8 cellular contexts compared by ENCODE assay signal in the genomic region with DNA sequence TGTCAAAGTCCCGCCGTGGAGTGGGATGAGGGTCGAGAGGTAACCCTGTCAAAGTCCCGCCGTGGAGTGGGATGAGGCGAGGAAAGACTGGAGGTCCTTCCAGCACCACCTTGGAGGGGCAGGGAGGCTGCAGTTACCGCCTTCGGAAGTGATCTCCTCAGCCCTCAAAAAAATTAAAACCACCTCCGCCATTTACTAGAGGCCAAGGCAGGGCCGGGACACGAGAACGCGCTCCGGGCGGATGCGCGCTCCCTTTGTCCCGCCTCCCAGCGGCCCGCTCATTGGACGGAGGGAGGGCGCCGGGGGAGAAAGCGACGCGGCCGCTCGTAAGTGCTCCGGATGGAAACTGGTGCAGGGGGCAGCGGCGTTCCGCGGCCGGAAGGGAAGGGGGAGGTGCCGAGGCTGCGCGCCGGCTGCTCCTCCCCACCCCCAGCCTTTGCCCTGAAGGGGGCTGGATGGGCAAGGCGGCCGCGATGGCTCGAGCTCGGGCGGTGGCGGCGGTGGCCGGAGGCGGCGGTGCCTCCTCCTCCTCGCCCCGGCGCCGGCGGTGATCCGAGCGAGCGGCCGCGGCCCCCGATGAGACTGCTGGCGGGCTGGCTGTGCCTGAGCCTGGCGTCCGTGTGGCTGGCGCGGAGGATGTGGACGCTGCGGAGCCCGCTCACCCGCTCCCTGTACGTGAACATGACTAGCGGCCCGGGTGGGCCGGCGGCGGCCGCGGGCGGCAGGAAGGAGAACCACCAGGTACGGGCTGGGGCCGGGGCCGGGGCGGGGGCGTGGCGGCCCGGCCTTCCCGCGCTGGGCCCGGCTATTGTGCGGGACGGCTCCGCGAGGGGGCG. TPM values are rescaled to one million over a fixed set of nuclear protein-coding genes. Genes with fewer than 3 reads are reported as not detected.
DNase-seq lines count a peak whose midpoint lies in the region; ATAC-seq, FAIRE-seq and TF ChIP-seq lines count a peak whose summit lies in the region.

TSS of gene METTL9 (plus strand) at position 420 of the 836 bp plus-strand sequence. CDS start at position 577, 157 bp downstream.

- peak within 1 kb of the TSS; percentile 83 for H2AFZ ChIP-seq in ACC112 (ENCODE audit: low read length, unreplicated experiment)
- H2AFZ ChIP-seq in smooth muscle cell (ENCODE audit: low read depth): peak within 1 kb of the TSS; percentile 98

- peaks cover 4% of the 10 kb centered on the region for H3F3A ChIP-seq in smooth muscle cell (ENCODE audit: low read depth)

- peaks cover 38% of the 10 kb centered on the region for H3K4me1 ChIP-seq in ACC112 (ENCODE audit: control insufficient read depth, insufficient read depth, low read length, unreplicated experiment)
- H3K4me1 ChIP-seq in smooth muscle cell (ENCODE audit: low read depth): peaks cover 16% of the 10 kb centered on the region

- TF ChIP-seq CTCF in WI38 (IDR thresholded peaks at IDR 0.05; ENCODE audit: low read depth, low read length): no peak
- TF ChIP-seq CTCF in bronchial epithelial cell (IDR thresholded peaks at IDR 0.05; ENCODE audit: insufficient read depth, low read length, severe bottlenecking): no peak
- no peak for TF ChIP-seq CTCF in smooth muscle cell (IDR thresholded peaks at IDR 0.05; ENCODE audit: borderline replicate concordance, insufficient read depth, poor library complexity, severe bottlenecking)

- peak within 1 kb of the TSS; percentile 99 for H3K4me2 ChIP-seq in smooth muscle cell

- no peaks in the 10 kb centered on the region for H3K9me3 ChIP-seq in smooth muscle cell (replicated peaks; ENCODE audit: low read depth)

- H3K27ac ChIP-seq in ACC112 (ENCODE audit: low read depth, low read length): peak within 1 kb of the TSS; percentile 77
- peak within 1 kb of the TSS; percentile 89 for H3K27ac ChIP-seq in smooth muscle cell (ENCODE audit: low read depth)

- H3K36me3 ChIP-seq in ACC112 (ENCODE audit: insufficient read depth, low read length) (no peaks in the 10 kb centered on the region), bronchial epithelial cell (ENCODE audit: control insufficient read depth, insufficient read depth, low read length) (no peaks in the 10 kb centered on the region), smooth muscle cell (ENCODE audit: low read depth) (no peaks in the 10 kb centered on the region)

- DNase-seq in NCI-H2196 treated with DMSO at 0.1 percent for 48 hours (lab: John Stamatoyannopoulos, UW; ENCODE audit: unreplicated experiment) (peak; percentile 83), bronchial epithelial cell (ENCODE audit: low read depth) (peak; percentile 80), iPS-NIHi11 (ENCODE audit: low spot score) (peak; percentile 95), smooth muscle cell (lab: John Stamatoyannopoulos, UW; ENCODE audit: unreplicated experiment) (peak; percentile 79)

- peaks cover 42% of the 10 kb centered on the region for H4K20me1 ChIP-seq in smooth muscle cell (ENCODE audit: low read depth)

- no peak for FAIRE-seq in bronchial epithelial cell (lab: Jason Lieb, UNC)

- peaks cover 50% of the 10 kb centered on the region for H3K79me2 ChIP-seq in ACC112 (ENCODE audit: control insufficient read depth, insufficient read depth, low read length, unreplicated experiment)
- H3K79me2 ChIP-seq in smooth muscle cell (ENCODE audit: low read depth): peaks cover 45% of the 10 kb centered on the region

- peak; percentile 74 for ATAC-seq in GM18870 (IDR thresholded peaks at IDR 0.05; ENCODE audit: unreplicated experiment)
- ATAC-seq in HG03135 (IDR thresholded peaks at IDR 0.05; ENCODE audit: unreplicated experiment): peak; percentile 90

- 1% methylated on average over 65 of the region's 93 CpGs for WGBS in smooth muscle cell (ENCODE audit: low lambda C conversion rate)

- no peaks in the 10 kb centered on the region for H3K27me3 ChIP-seq in ACC112 (ENCODE audit: insufficient read depth, low read length)
- H3K27me3 ChIP-seq in bronchial epithelial cell (ENCODE audit: control insufficient read depth, insufficient read depth, low read length): no peaks in the 10 kb centered on the region
- H3K27me3 ChIP-seq in smooth muscle cell (ENCODE audit: low read depth): no peaks in the 10 kb centered on the region

- peak within 1 kb of the TSS; percentile 91 for H3K9ac ChIP-seq in smooth muscle cell (ENCODE audit: low read depth)

- peak within 1 kb of the TSS; percentile 90 for H3K4me3 ChIP-seq in ACC112 (ENCODE audit: low read depth, low read length)
- H3K4me3 ChIP-seq in WI38 (ENCODE audit: low read depth, low read length): peak within 1 kb of the TSS; percentile 91
- H3K4me3 ChIP-seq in bronchial epithelial cell (ENCODE audit: low read depth, low read length): peak within 1 kb of the TSS; percentile 88
- peak within 1 kb of the TSS; percentile 98 for H3K4me3 ChIP-seq in smooth muscle cell

RNA-seq across cellular contexts. Expression of gene METTL9, which starts in this region (rescaled TPM):
- 181 and 225 TPM in 2 replicates for total RNA-seq in bronchial epithelial cell
- 157 and 211 TPM in 2 replicates for total RNA-seq in smooth muscle cell
- polyA plus RNA-seq in smooth muscle cell: 97.5 and 104 TPM in 2 replicates

Comparison
In these comparisons a context has a peak if more than half of its experiments do, and no peak if none do; other contexts are left out.
1. Peak in every context shown above with its lines: DNase-seq, ATAC-seq, H3K4me3 ChIP-seq and H3K27ac ChIP-seq.